8 cellular contexts compared by ENCODE assay signal in the genomic region with DNA sequence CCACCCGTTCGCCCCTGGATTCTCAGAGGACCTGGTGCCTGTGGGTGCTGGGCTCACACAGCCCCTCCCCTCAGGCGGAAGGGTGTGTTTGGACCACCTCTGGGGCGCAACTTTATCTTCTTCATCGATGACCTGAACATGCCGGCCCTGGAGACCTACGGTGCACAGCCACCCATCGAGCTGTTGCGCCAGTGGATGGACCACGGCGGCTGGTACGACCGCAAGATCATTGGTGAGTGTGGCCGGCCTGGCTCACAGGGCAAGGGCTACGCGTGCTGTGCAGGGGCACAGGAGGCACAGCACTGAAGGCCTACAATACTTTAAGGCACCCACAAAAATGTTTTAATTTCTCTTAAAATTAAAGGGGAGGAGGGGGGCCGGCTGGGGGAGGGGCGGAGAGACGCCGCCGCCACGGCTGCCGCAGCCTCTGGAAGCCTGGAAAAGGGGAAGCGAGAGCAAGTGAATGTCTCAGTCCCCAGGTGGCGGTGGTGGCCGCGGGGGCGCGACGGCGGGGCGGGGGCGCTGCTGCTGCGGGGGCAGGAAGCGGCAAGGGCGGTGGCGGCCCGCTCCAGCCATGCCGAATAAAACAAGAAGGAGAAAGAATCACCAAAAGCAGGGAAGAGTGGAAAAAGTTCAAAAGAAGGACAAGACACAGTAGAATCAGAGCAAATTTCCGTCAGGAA. TPM values are rescaled to one million over a fixed set of nuclear protein-coding genes. Genes with fewer than 3 reads are reported as not detected.
DNase-seq lines count a peak whose midpoint lies in the region; ATAC-seq and TF ChIP-seq lines count a peak whose summit lies in the region.

No MANE protein-coding gene starts in this region.

- no peaks in the 10 kb centered on the region for H3K27me3 ChIP-seq in left lung

- no peaks in the 10 kb centered on the region for H3K9me3 ChIP-seq in left lung

- intact Hi-C loops in left lung (cut with DNase I) = no loop called here

- H3K36me3 ChIP-seq in left lung = peaks cover 0 to 53% of the 10 kb centered on the region in 2 donors

- no peak overlapping the region for H3K27ac ChIP-seq in left lung

- no peaks in the 10 kb centered on the region for H3K4me1 ChIP-seq in left lung

- no peak overlapping the region for H3K4me3 ChIP-seq in left lung

- ATAC-seq in left lung = peak; percentile 33

- DNase-seq in stimulated activated naive CD4-positive, alpha-beta T cell (lab: John Stamatoyannopoulos, UW) = peak in 5 of 6 experiments; percentile 3 to 27 (median 18)
- no peak for DNase-seq in stimulated activated naive CD4-positive, alpha-beta T cell treated with Interleukin-2 at 50 U/mL for 16 hours (lab: John Stamatoyannopoulos, UW)
- DNase-seq in activated naive CD4-positive, alpha-beta T cell treated with anti-CD3 and anti-CD28 coated beads, Interleukin-2, amount 50 U/mL, for 16 hours = peak; percentile 36
- DNase-seq in left lung (peak in 1 of 2 donors; percentile 41), NCI-H2196 (lab: John Stamatoyannopoulos, UW; ENCODE audit: unreplicated experiment) (no peak), NCI-H446 (lab: John Stamatoyannopoulos, UW) (no peak), amniotic stem cell (lab: John Stamatoyannopoulos, UW) (no peak), NCI-H2107 treated with DMSO at 0.1 percent for 48 hours (lab: John Stamatoyannopoulos, UW; ENCODE audit: unreplicated experiment) (no peak)

- no peak for TF ChIP-seq CTCF in left lung (IDR thresholded peaks at IDR 0.05)

RNA-seq across cellular contexts. Expression of a gene that starts 36.8 kb away (rescaled TPM):
- 10 to 100 TPM; 66.6 to 69.8 TPM for total RNA-seq in left lung

RNA-seq across cellular contexts. Expression of a gene that starts 37.5 kb away (rescaled TPM):
- 1 to 10 TPM; 3.9 to 6.5 TPM for total RNA-seq in left lung

RNA-seq across cellular contexts. Expression of a gene that starts 56.8 kb away (rescaled TPM):
- total RNA-seq in left lung = 1 to 10 TPM; 6.5 to 7.7 TPM

Comparison
In these comparisons a context has a peak if more than half of its experiments do, and no peak if none do; other contexts are left out.
1. DNase-seq: peak in stimulated activated naive CD4-positive, alpha-beta T cell (5 of 6) and activated naive CD4-positive, alpha-beta T cell treated with anti-CD3 and anti-CD28 coated beads, Interleukin-2, amount 50 U/mL, for 16 hours (single experiment); none in stimulated activated naive CD4-positive, alpha-beta T cell treated with Interleukin-2 at 50 U/mL for 16 hours (single experiment), NCI-H2196 (single experiment), NCI-H446 (0 of 2), amniotic stem cell (single experiment) and NCI-H2107 treated with DMSO at 0.1 percent for 48 hours (single experiment).